Comparison of ENCODE assay signal across 20 cellular contexts in the genomic region with DNA sequence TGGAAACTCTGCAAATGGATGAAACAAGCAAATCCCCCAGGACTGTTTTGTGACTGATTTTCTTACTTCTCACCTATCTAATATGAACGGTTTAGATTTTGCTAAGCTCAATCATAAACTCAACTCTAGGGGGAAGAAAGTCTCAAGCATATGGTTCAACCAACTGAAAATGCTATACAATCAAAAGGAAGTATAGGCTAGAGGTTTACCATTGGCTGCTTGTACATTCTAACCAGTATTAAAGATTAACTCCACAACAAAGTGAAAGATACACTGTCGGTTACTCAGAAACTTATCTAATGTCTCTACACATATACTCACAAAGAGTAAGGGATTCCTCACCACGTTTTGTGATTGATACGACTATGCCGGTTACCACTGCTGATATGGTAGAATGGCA.
DNase-seq lines count a peak whose midpoint lies in the region; ATAC-seq and TF ChIP-seq lines count a peak whose summit lies in the region.
"Had no signal": no experiment of that assay in that cellular context is flagged by ENCODE, and none has a peak within 500 bp of the region (broad histone marks: within the 10 kb centered on the region; RNA-seq: fewer than 3 reads in every experiment).

No MANE protein-coding gene starts in this region.

- peaks cover 4% of the 10 kb centered on the region for H3K9me3 Mint-ChIP-seq in neural progenitor cell
- H3K9me3 Mint-ChIP-seq: activated T-helper 2 cell treated with anti-CD3 and anti-CD28 coated beads, Interferon-gamma antibody, Interleukin-2, Interleukin-4, amounts not matched to agents 10 μg/mL and 5 μg/mL and 100 μg/mL, durations not matched to agents 14 hours and 24 hours and 36 hours had no signal

- peaks cover 20% of the 10 kb centered on the region for H3K36me3 Mint-ChIP-seq in neural progenitor cell

- H3K4me1 ChIP-seq in neural progenitor cell, result peaks cover 45% of the 10 kb centered on the region
- peaks cover 0 to 9% of the 10 kb centered on the region in 2 donors for H3K4me1 ChIP-seq in thyroid gland
- peaks cover 28% of the 10 kb centered on the region for H3K4me1 ChIP-seq in A673 (ENCODE audit: insufficient read depth, low read length, poor library complexity, severe bottlenecking)
- H3K4me1 ChIP-seq: gastrocnemius medialis had no signal

- no peak overlapping the region for H3K9ac ChIP-seq in neural progenitor cell

- ATAC-seq in GM19035 (IDR thresholded peaks at IDR 0.05; ENCODE audit: unreplicated experiment) (peak; percentile 48), GM21737 (IDR thresholded peaks at IDR 0.05; ENCODE audit: unreplicated experiment) (peak; percentile 81), HG03135 (IDR thresholded peaks at IDR 0.05; ENCODE audit: unreplicated experiment) (peak; percentile 87)
- ATAC-seq: activated CD8-positive, alpha-beta T cell treated with anti-CD3 and anti-CD28 coated beads, Interleukin-2, amount 10 ng/mL, durations not matched to agents 7 days and 5 days; gastrocnemius medialis; PC-3 had no signal

- H3K4me2 ChIP-seq in neural progenitor cell, result peak overlapping the region; percentile 68

- POLR2A ChIA-PET in A673 (lab: Charles Lee; ENCODE audit: low non-redundant PET), result no interaction called here

- H2AFZ ChIP-seq in neural progenitor cell (replicated peaks), result no peak overlapping the region

- BruUV-seq in A673 (replicated peaks; lab: Mats Ljungman, UMichigan), result no TSS peak

- H3K27ac Mint-ChIP-seq in neural progenitor cell, result peak overlapping the region; percentile 88
- H3K27ac Mint-ChIP-seq: activated CD8-positive, alpha-beta T cell treated with anti-CD3 and anti-CD28 coated beads, Interleukin-2, amount 10 ng/mL, durations not matched to agents 7 days and 5 days; activated T-helper 2 cell treated with anti-CD3 and anti-CD28 coated beads, Interferon-gamma antibody, Interleukin-2, Interleukin-4, amounts not matched to agents 10 μg/mL and 5 μg/mL and 100 μg/mL, durations not matched to agents 14 hours and 24 hours and 36 hours; nephron progenitor cell had no signal

- WGBS in thyroid gland, 2 donors, result 90 to 91% methylated on average over 5 of the region's 5 CpGs

- H3K27me3 ChIP-seq in neural progenitor cell, result no peaks in the 10 kb centered on the region
- H3K27me3 ChIP-seq in thyroid gland, result no peaks in the 10 kb centered on the region
- no peaks in the 10 kb centered on the region for H3K27me3 ChIP-seq in A673 (replicated peaks; ENCODE audit: insufficient read depth, low read depth, low read length, poor library complexity)
- H3K27me3 ChIP-seq: gastrocnemius medialis, right atrium auricular region had no signal

- H3K79me2 ChIP-seq in neural progenitor cell (ENCODE audit: low read depth), result no peaks in the 10 kb centered on the region

- H3K36me3 ChIP-seq in neural progenitor cell (no peaks in the 10 kb centered on the region), thyroid gland (no peaks in the 10 kb centered on the region), A673 (ENCODE audit: insufficient read depth, low read length, poor library complexity, severe bottlenecking) (no peaks in the 10 kb centered on the region)
- H3K36me3 ChIP-seq: gastrocnemius medialis, right atrium auricular region, thoracic aorta had no signal

- no peak for DNase-seq in neural progenitor cell (ENCODE audit: low spot score)
- DNase-seq in thyroid gland, result no peak
- no peak for DNase-seq in A673 (ENCODE audit: low spot score)
- no peak for DNase-seq in cerebellar cortex (ENCODE audit: low spot score)
- DNase-seq: activated CD8-positive, alpha-beta T cell treated with anti-CD3 and anti-CD28 coated beads, Interleukin-2, amount 10 ng/mL, durations not matched to agents 7 days and 5 days; amygdala; gastrocnemius medialis; Karpas-422; NCI-H1436 treated with DMSO at 0.1 percent for 48 hours; NCI-H510A treated with DMSO at 0.1 percent for 48 hours; nephron progenitor cell; PC-3 had no signal

- no peak overlapping the region for H3K4me3 Mint-ChIP-seq in neural progenitor cell
- H3K4me3 Mint-ChIP-seq: activated CD8-positive, alpha-beta T cell treated with anti-CD3 and anti-CD28 coated beads, Interleukin-2, amount 10 ng/mL, durations not matched to agents 7 days and 5 days; nephron progenitor cell had no signal

- no peak for TF ChIP-seq POLR2A in thyroid gland (IDR thresholded peaks at IDR 0.05)

- H3K4me1 Mint-ChIP-seq in neural progenitor cell, result peaks cover 52% of the 10 kb centered on the region

- CTCF ChIA-PET in A673 (lab: Charles Lee), result no interaction called here

- H3K9me3 ChIP-seq in neural progenitor cell (ENCODE audit: low read depth) (no peaks in the 10 kb centered on the region), thyroid gland (no peaks in the 10 kb centered on the region), A673 (ENCODE audit: low read depth, low read length, poor library complexity, severe bottlenecking) (no peaks in the 10 kb centered on the region)
- H3K9me3 ChIP-seq: gastrocnemius medialis, right atrium auricular region, thoracic aorta had no signal

- no peak for TF ChIP-seq CTCF in neural progenitor cell (IDR thresholded peaks at IDR 0.05)
- TF ChIP-seq CTCF in thyroid gland (IDR thresholded peaks at IDR 0.05), result no peak
- TF ChIP-seq CTCF in A673 (conservative IDR thresholded peaks at IDR 0.05; ENCODE audit: low read depth, low read length), result no peak

- H3K4me3 ChIP-seq in neural progenitor cell, result no peak overlapping the region
- no peak overlapping the region for H3K4me3 ChIP-seq in thyroid gland (replicated peaks in 1 of 3)
- H3K4me3 ChIP-seq in A673 (ENCODE audit: low read depth, low read length, poor library complexity, severe bottlenecking), result no peak overlapping the region
- H3K4me3 ChIP-seq: gastrocnemius medialis, right atrium auricular region, SK-N-MC, thoracic aorta had no signal

- H3K27ac ChIP-seq in neural progenitor cell (no peak overlapping the region), thyroid gland (no peak overlapping the region), A673 (ENCODE audit: low read depth, low read length, poor library complexity, severe bottlenecking) (no peak overlapping the region)
- H3K27ac ChIP-seq: C4-2B, gastrocnemius medialis, right atrium auricular region, SK-N-MC, thoracic aorta had no signal

- H3F3A ChIP-seq in neural progenitor cell (ENCODE audit: low read depth), result peaks cover 23% of the 10 kb centered on the region

- H3K27me3 Mint-ChIP-seq in neural progenitor cell (ENCODE audit: insufficient read depth, low read depth), result peaks cover 4% of the 10 kb centered on the region

- intact Hi-C loops in thyroid gland (cut with DNase I) (no loop called here), A673 (cut with micrococcal nuclease; ENCODE audit: unreplicated experiment) (no loop called here)

- no peaks in the 10 kb centered on the region for H4K20me1 ChIP-seq in neural progenitor cell (ENCODE audit: low read depth)
